Comparison of ENCODE assay signal across 17 cellular contexts in the genomic region with DNA sequence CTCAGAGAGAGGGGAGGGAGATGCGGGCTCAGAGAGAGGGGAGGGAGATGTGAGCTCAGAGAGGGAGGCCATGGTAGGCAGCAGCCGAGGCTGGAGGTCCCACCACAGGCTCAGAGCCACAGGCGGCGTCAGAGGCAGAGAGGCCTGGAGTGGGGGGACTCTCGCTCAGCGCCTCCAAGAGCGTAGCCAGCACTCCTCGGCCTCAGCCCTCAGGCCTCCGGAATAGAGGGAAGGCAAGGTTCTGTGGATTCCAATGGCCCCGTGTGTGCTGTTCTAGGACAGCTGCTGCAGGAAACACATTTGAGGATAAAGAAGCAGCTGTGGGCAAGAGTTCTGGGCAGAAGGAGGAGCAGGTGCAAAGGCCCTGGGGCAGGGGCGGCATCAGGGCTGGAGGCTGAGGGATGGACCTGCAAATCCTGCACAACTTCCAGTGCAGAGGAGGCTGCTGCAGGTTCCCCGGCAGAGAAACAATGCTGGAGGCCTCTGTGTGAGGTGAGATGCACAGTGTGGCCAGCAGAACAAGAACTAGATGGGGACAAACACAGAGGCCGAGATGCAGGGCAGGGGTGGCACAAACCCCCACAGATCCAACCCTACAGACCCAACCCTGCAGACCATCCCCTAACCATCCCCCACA. TPM values are rescaled to one million over a fixed set of nuclear protein-coding genes. Genes with fewer than 3 reads are reported as not detected.
A peak's percentile ranks its signal among the peaks of the same experiment; 100 is the strongest.
DNase-seq lines count a peak whose midpoint lies in the region; ATAC-seq and TF ChIP-seq lines count a peak whose summit lies in the region.
"Had no signal": no experiment of that assay in that cellular context is flagged by ENCODE, and none has a peak within 500 bp of the region (broad histone marks: within the 10 kb centered on the region; RNA-seq: fewer than 3 reads in every experiment).

No MANE protein-coding gene starts in this region.

- H3K79me1 ChIP-seq in IMR-90 (ENCODE audit: low read depth in 1 of 2, low read length in 2 of 2): no peaks in the 10 kb centered on the region

- H4K20me1 ChIP-seq in IMR-90 (ENCODE audit: insufficient read depth, low read length): no peaks in the 10 kb centered on the region; the same call in 1 of the 2 replicates

- no peak overlapping the region for H3K4ac ChIP-seq in IMR-90 (ENCODE audit: low read depth, low read length)

- no peak overlapping the region for H2BK20ac ChIP-seq in IMR-90 (ENCODE audit: low read depth, low read length)

- H3K9me1 ChIP-seq in IMR-90 (ENCODE audit: insufficient read depth, low read length): no peaks in the 10 kb centered on the region

- H3K9ac ChIP-seq in IMR-90 (ENCODE audit: low read depth, low read length): no peak overlapping the region

- peaks cover 5% of the 10 kb centered on the region; the same call in 1 of the 2 replicates for H3K9me3 ChIP-seq in IMR-90 (ENCODE audit: control insufficient read depth, insufficient read depth, low read length)
- no peaks in the 10 kb centered on the region for H3K9me3 ChIP-seq in ovary

- CTCF ChIA-PET in IMR-90 (lab: Yijun Ruan, JAX): no interaction called here

- dilution Hi-C loops in IMR-90 (cut with HindIII; ENCODE audit: low sequenced_read_pairs, unreplicated experiment): no loop called here

- H3K4me3 ChIP-seq in IMR-90 (ENCODE audit: insufficient read depth, low read depth, low read length) (no peak overlapping the region), ovary (no peak overlapping the region)

- no peaks in the 10 kb centered on the region for H3K36me3 Mint-ChIP-seq in chondrocyte (ENCODE audit: low read depth)
- H3K36me3 Mint-ChIP-seq: CD4-positive, alpha-beta memory T cell had no signal

- TF ChIP-seq CTCF in IMR-90 (conservative IDR thresholded peaks at IDR 0.05; ENCODE audit: low read depth, low read length) (no peak), chondrocyte (IDR thresholded peaks at IDR 0.05) (no peak), ovary (IDR thresholded peaks at IDR 0.05) (no peak)

- peaks cover 6% of the 10 kb centered on the region for H3K9me3 Mint-ChIP-seq in chondrocyte (ENCODE audit: low read depth)
- H3K9me3 Mint-ChIP-seq: CD4-positive, alpha-beta memory T cell; H9 had no signal

- peak; percentile 27 for DNase-seq in activated effector memory CD4-positive, alpha-beta T cell treated with anti-CD3 and anti-CD28 coated beads, Interleukin-2, amount 50 U/mL, for 16 hours
- DNase-seq in activated effector memory CD4-positive, alpha-beta T cell treated with Interleukin-2 at 50 U/mL for 16 hours: no peak
- DNase-seq in IMR-90 (no peak), chondrocyte (ENCODE audit: low spot score) (peak; percentile 51), ovary (no peak), GF-D8 (lab: John Stamatoyannopoulos, UW) (no peak), HUDEP-2 (lab: John Stamatoyannopoulos, UW; ENCODE audit: unreplicated experiment in 76 of 76) (no peak)
- DNase-seq: AML-193; C1 segment of cervical spinal cord; CD4-positive, alpha-beta memory T cell; DMS79 treated with DMSO at 0.1 percent for 48 hours; EL; GOT3; H9 had no signal

- H2AFZ ChIP-seq in IMR-90 (replicated peaks; ENCODE audit: low read length, poor library complexity): no peak overlapping the region

- TF ChIP-seq EP300 in ovary (IDR thresholded peaks at IDR 0.05): no peak

- H2BK5ac ChIP-seq in IMR-90 (ENCODE audit: low read depth, low read length, poor library complexity, severe bottlenecking): no peak overlapping the region

- H3K4me3 Mint-ChIP-seq in chondrocyte (ENCODE audit: unreplicated experiment): no peak overlapping the region
- H3K4me3 Mint-ChIP-seq: CD4-positive, alpha-beta memory T cell had no signal

- no peak overlapping the region for H3K27ac ChIP-seq in IMR-90 (ENCODE audit: insufficient read depth, low read length)
- H3K27ac ChIP-seq in ovary: no peak overlapping the region
- H3K27ac ChIP-seq: 22Rv1 had no signal

- no peak overlapping the region for H2BK15ac ChIP-seq in IMR-90 (ENCODE audit: low read depth, low read length)

- H4K5ac ChIP-seq in IMR-90 (ENCODE audit: low read depth, low read length): no peak overlapping the region

- intact Hi-C loops in IMR-90 (cut with micrococcal nuclease) (no loop called here), ovary (cut with DNase I) (no loop called here)

- in situ Hi-C loops in IMR-90 (cut with MboI; ENCODE audit: low sequenced_read_pairs): no loop called here

- no peak overlapping the region for H4K91ac ChIP-seq in IMR-90 (ENCODE audit: insufficient read depth, low read depth, low read length)

- no peak for ATAC-seq in IMR-90 (ENCODE audit: low read depth)
- ATAC-seq: HepG2 had no signal

- WGBS in IMR-90 (ENCODE audit: extremely low coverage in 2 of 2, insufficient read length in 1 of 2), 2 experiments: 53% methylated on average over 5 of the region's 13 CpGs; no CpG with 5 or more reads in 1 of the 2 experiments
- WGBS in ovary, 3 donors: 56 to 63% (median 63%) methylated on average over 13 of the region's 13 CpGs

- no TSS peak for BruUV-seq in IMR-90 (replicated peaks; lab: Mats Ljungman, UMichigan)

- H3K27ac Mint-ChIP-seq in chondrocyte (ENCODE audit: unreplicated experiment): no peak overlapping the region
- H3K27ac Mint-ChIP-seq: H9 had no signal

- no peak overlapping the region for H2BK120ac ChIP-seq in IMR-90 (ENCODE audit: low read depth, low read length)

- no peak for TF ChIP-seq RAD21 in IMR-90 (IDR thresholded peaks at IDR 0.05; ENCODE audit: low read length)

- POLR2A ChIA-PET in IMR-90 (lab: Charles Lee; ENCODE audit: unreplicated experiment): no interaction called here

- no peak overlapping the region for H3K56ac ChIP-seq in IMR-90 (ENCODE audit: extremely low read depth, insufficient read depth, low read length)

- TF ChIP-seq POLR2A in IMR-90 (IDR thresholded peaks at IDR 0.05; ENCODE audit: low read depth, low read length) (no peak), ovary (IDR thresholded peaks at IDR 0.05) (no peak)

- no peak overlapping the region for H4K8ac ChIP-seq in IMR-90 (ENCODE audit: low read depth in 2 of 2, low read length in 2 of 2)

- H3K36me3 ChIP-seq in IMR-90 (ENCODE audit: control insufficient read depth, insufficient read depth, low read length): no peaks in the 10 kb centered on the region
- H3K36me3 ChIP-seq in ovary: no peaks in the 10 kb centered on the region

- peak overlapping the region; percentile 55 for H2AK9ac ChIP-seq in IMR-90 (replicated peaks; ENCODE audit: low read depth, low read length, poor library complexity)

- H3K27me3 ChIP-seq in IMR-90 (ENCODE audit: control insufficient read depth, insufficient read depth, low read length) (peaks cover 39% of the 10 kb centered on the region), ovary (no peaks in the 10 kb centered on the region)

- no peaks in the 10 kb centered on the region for H3K4me1 ChIP-seq in IMR-90 (ENCODE audit: control insufficient read depth, insufficient read depth, low read length)
- no peaks in the 10 kb centered on the region for H3K4me1 ChIP-seq in ovary (ENCODE audit: insufficient read depth)

- no peak overlapping the region for H3K23ac ChIP-seq in IMR-90 (ENCODE audit: low read depth, low read length)

- H3K18ac ChIP-seq in IMR-90 (ENCODE audit: low read depth, low read length): no peak overlapping the region

- H3K14ac ChIP-seq in IMR-90 (replicated peaks; ENCODE audit: low read depth, low read length): no peak overlapping the region

- no peak overlapping the region for H2AK5ac ChIP-seq in IMR-90 (ENCODE audit: low read depth, low read length)

- no peak overlapping the region for H3K4me2 ChIP-seq in IMR-90 (ENCODE audit: low read depth, low read length)

- peaks cover 5% of the 10 kb centered on the region for H3K4me1 Mint-ChIP-seq in chondrocyte (ENCODE audit: low read depth)
- H3K4me1 Mint-ChIP-seq: CD4-positive, alpha-beta memory T cell had no signal

- H3K27me3 Mint-ChIP-seq in chondrocyte (ENCODE audit: low read depth): peaks cover 46% of the 10 kb centered on the region

TF ChIP-seq in IMR-90, 13 proteins besides CTCF, POLR2A, EP300 and RAD21 (continues in another document):
- TF ChIP-seq BHLHE40 (IDR thresholded peaks at IDR 0.05; ENCODE audit: low read depth, low read length) (no peak), SMC3 (IDR thresholded peaks at IDR 0.05; ENCODE audit: low read depth, low read length) (no peak), CHD1 (IDR thresholded peaks at IDR 0.05; ENCODE audit: low read depth, low read length) (no peak), RCOR1 (IDR thresholded peaks at IDR 0.05; ENCODE audit: insufficient replicate concordance, low read length) (no peak), FOS (IDR thresholded peaks at IDR 0.05; ENCODE audit: low read depth, low read length) (no peak), MAZ (IDR thresholded peaks at IDR 0.05; ENCODE audit: borderline replicate concordance, low read depth, low read length) (no peak), MXI1 (IDR thresholded peaks at IDR 0.05; ENCODE audit: borderline replicate concordance, low read depth, low read length) (no peak), RFX5 (IDR thresholded peaks at IDR 0.05; ENCODE audit: low read depth, low read length) (no peak), MAFK (IDR thresholded peaks at IDR 0.05; ENCODE audit: low read depth, low read length) (no peak)
- TF ChIP-seq, protein P1, sequence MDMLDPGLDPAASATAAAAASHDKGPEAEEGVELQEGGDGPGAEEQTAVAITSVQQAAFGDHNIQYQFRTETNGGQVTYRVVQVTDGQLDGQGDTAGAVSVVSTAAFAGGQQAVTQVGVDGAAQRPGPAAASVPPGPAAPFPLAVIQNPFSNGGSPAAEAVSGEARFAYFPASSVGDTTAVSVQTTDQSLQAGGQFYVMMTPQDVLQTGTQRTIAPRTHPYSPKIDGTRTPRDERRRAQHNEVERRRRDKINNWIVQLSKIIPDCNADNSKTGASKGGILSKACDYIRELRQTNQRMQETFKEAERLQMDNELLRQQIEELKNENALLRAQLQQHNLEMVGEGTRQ (IDR thresholded peaks at IDR 0.05; ENCODE audit: low read depth, low read length): no peak
- TF ChIP-seq, protein P2, sequence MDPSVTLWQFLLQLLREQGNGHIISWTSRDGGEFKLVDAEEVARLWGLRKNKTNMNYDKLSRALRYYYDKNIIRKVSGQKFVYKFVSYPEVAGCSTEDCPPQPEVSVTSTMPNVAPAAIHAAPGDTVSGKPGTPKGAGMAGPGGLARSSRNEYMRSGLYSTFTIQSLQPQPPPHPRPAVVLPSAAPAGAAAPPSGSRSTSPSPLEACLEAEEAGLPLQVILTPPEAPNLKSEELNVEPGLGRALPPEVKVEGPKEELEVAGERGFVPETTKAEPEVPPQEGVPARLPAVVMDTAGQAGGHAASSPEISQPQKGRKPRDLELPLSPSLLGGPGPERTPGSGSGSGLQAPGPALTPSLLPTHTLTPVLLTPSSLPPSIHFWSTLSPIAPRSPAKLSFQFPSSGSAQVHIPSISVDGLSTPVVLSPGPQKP (IDR thresholded peaks at IDR 0.05; ENCODE audit: borderline replicate concordance, low read depth, low read length): no peak

RNA-seq across cellular contexts. Expression of a gene that starts 59.1 kb away (rescaled TPM):
- total RNA-seq in IMR-90 (2012; rRNA removed) (under 0.01 TPM in 1 of 2 replicates, not detected in the other), chondrocyte (0.15 to 0.29 TPM in 2 of 3 replicates, not detected in the other), ovary (10 to 100 TPM in 1 of 7 donors, 1 to 10 TPM in 3, under 1 TPM in 3; 0.12 to 21.9 (median 1.8) TPM)
- polyA plus RNA-seq in IMR-90 (2012; rRNA removed) (0.12 and 0.14 TPM in 2 replicates), ovary (under 1 TPM in 1 of 2 donors, not detected in 1; 0.57 TPM)
- 0.19 TPM in 1 of 2 replicates, not detected in the other for polyA plus RNA-seq in IMR-90 (2012; cell fraction: cytosol; rRNA removed)
- polyA plus RNA-seq in IMR-90 (2012; cell fraction: nucleus; rRNA removed; ENCODE audit: low replicate concordance): 0.33 and 0.50 TPM in 2 replicates
- total RNA-seq: CD4-positive, alpha-beta memory T cell; HT1080 had no signal
- polyA plus RNA-seq: HepG2 had no signal

Comparison
In these comparisons a context has a peak if more than half of its experiments do, and no peak if none do; other contexts are left out.
1. DNase-seq: peak in activated effector memory CD4-positive, alpha-beta T cell treated with anti-CD3 and anti-CD28 coated beads, Interleukin-2, amount 50 U/mL, for 16 hours (single experiment) and chondrocyte (single experiment); none in activated effector memory CD4-positive, alpha-beta T cell treated with Interleukin-2 at 50 U/mL for 16 hours (single experiment), IMR-90 (single experiment), ovary (0 of 5), GF-D8 (single experiment) and HUDEP-2 (0 of 76).